ENCODE assay signal across 1 cellular context in genomic region chr15:98920091-98920880, GRCh38.
TF ChIP-seq lines count a peak whose summit lies in the region.

No MANE protein-coding gene starts in this region.

TF ChIP-seq in liver, 16 proteins besides CTCF, POLR2A, EP300 and RAD21 (continued from another document):
- TF ChIP-seq REST (IDR thresholded peaks at IDR 0.05) = no peak
- TF ChIP-seq RXRA (IDR thresholded peaks at IDR 0.05) = no peak
- TF ChIP-seq EGR1 (IDR thresholded peaks at IDR 0.05; ENCODE audit: low read depth in 2 of 2) = no peak
- no peak for TF ChIP-seq NR2F2 (IDR thresholded peaks at IDR 0.05)
TF ChIP-seq in liver: peak in this region for 0.
